ENCODE assay signal across 8 cellular contexts in genomic region chr18:43620936-43621335, GRCh38.
A peak's percentile ranks its signal among the peaks of the same experiment; 100 is the strongest.
DNase-seq lines count a peak whose midpoint lies in the region; ATAC-seq and TF ChIP-seq lines count a peak whose summit lies in the region.

No MANE protein-coding gene starts in this region.

- H2AFZ ChIP-seq in neural progenitor cell (replicated peaks), result no peak overlapping the region

- H3K4me3 ChIP-seq in AG10803 (ENCODE audit: low read length), result no peak overlapping the region
- H3K4me3 ChIP-seq in NT2/D1 (ENCODE audit: insufficient read length, low read depth), result no peak overlapping the region
- H3K4me3 ChIP-seq in neural progenitor cell, result no peak overlapping the region

- TF ChIP-seq CTCF in AG10803 (conservative IDR thresholded peaks at IDR 0.05; ENCODE audit: low read length) (peak; percentile 65), neural progenitor cell (IDR thresholded peaks at IDR 0.05) (peak; percentile 72)

- H3K27me3 ChIP-seq in NT2/D1 (ENCODE audit: insufficient read depth, insufficient read length) (no peaks in the 10 kb centered on the region), neural progenitor cell (no peaks in the 10 kb centered on the region)

- H4K20me1 ChIP-seq in neural progenitor cell (ENCODE audit: low read depth), result no peaks in the 10 kb centered on the region

- H3K36me3 ChIP-seq in NT2/D1 (ENCODE audit: insufficient read depth, insufficient read length, low read length) (no peaks in the 10 kb centered on the region), neural progenitor cell (no peaks in the 10 kb centered on the region)

- no peak for TF ChIP-seq POLR2A in erythroblast (IDR thresholded peaks at IDR 0.05; ENCODE audit: low read length)

- H3K9me3 ChIP-seq in NT2/D1 (ENCODE audit: insufficient read depth, low read length) (no peaks in the 10 kb centered on the region), neural progenitor cell (ENCODE audit: low read depth) (no peaks in the 10 kb centered on the region)

- H3F3A ChIP-seq in neural progenitor cell (ENCODE audit: low read depth), result no peaks in the 10 kb centered on the region

- DNase-seq in AG10803 (ENCODE audit: low read depth) (peak; percentile 20), NT2/D1 (ENCODE audit: low read depth, low spot score) (peak; percentile 3), erythroblast (lab: John Stamatoyannopoulos, UW) (peak; percentile 28 to 51), neural progenitor cell (ENCODE audit: low spot score) (peak; percentile 50)
- DNase-seq in activated T-cell treated with anti-CD3 and anti-CD28 coated beads, Interleukin-2, amount 50 U/mL, for 72 hours, result no peak
- DNase-seq in effector memory CD8-positive, alpha-beta T cell, result no peak

- H3K4me2 ChIP-seq in neural progenitor cell, result no peak overlapping the region

- no peak overlapping the region for H3K4me3 Mint-ChIP-seq in neural progenitor cell
- H3K4me3 Mint-ChIP-seq in activated T-cell treated with anti-CD3 and anti-CD28 coated beads, Interleukin-2, amount 50 U/mL, for 72 hours, result no peak overlapping the region
- H3K4me3 Mint-ChIP-seq in effector memory CD8-positive, alpha-beta T cell, result no peak overlapping the region

- H3K36me3 Mint-ChIP-seq in neural progenitor cell, result no peaks in the 10 kb centered on the region
- no peaks in the 10 kb centered on the region for H3K36me3 Mint-ChIP-seq in activated T-cell treated with anti-CD3 and anti-CD28 coated beads, Interleukin-2, amount 50 U/mL, for 72 hours (ENCODE audit: insufficient read depth in 2 of 2)
- H3K36me3 Mint-ChIP-seq in effector memory CD8-positive, alpha-beta T cell (ENCODE audit: insufficient read depth), result no peaks in the 10 kb centered on the region

- no peak overlapping the region for H3K27ac Mint-ChIP-seq in neural progenitor cell
- H3K27ac Mint-ChIP-seq in activated T-cell treated with anti-CD3 and anti-CD28 coated beads, Interleukin-2, amount 50 U/mL, for 72 hours, result no peak overlapping the region
- no peak overlapping the region for H3K27ac Mint-ChIP-seq in effector memory CD8-positive, alpha-beta T cell

- no peaks in the 10 kb centered on the region for H3K27me3 Mint-ChIP-seq in neural progenitor cell (ENCODE audit: insufficient read depth, low read depth)
- H3K27me3 Mint-ChIP-seq in activated T-cell treated with anti-CD3 and anti-CD28 coated beads, Interleukin-2, amount 50 U/mL, for 72 hours (ENCODE audit: low read depth), result no peaks in the 10 kb centered on the region
- no peaks in the 10 kb centered on the region for H3K27me3 Mint-ChIP-seq in effector memory CD8-positive, alpha-beta T cell

- H3K9me3 Mint-ChIP-seq in neural progenitor cell, result no peaks in the 10 kb centered on the region
- H3K9me3 Mint-ChIP-seq in activated T-cell treated with anti-CD3 and anti-CD28 coated beads, Interleukin-2, amount 50 U/mL, for 72 hours, result no peaks in the 10 kb centered on the region
- no peaks in the 10 kb centered on the region for H3K9me3 Mint-ChIP-seq in effector memory CD8-positive, alpha-beta T cell

- ATAC-seq in GM18520 (IDR thresholded peaks at IDR 0.05; ENCODE audit: unreplicated experiment) (peak; percentile 46), HG03378 (IDR thresholded peaks at IDR 0.05; ENCODE audit: unreplicated experiment) (peak; percentile 88)
- no peak for ATAC-seq in activated T-cell treated with anti-CD3 and anti-CD28 coated beads, Interleukin-2, amount 50 U/mL, for 72 hours (replicated peaks in 1 of 2)
- no peak for ATAC-seq in effector memory CD8-positive, alpha-beta T cell (replicated peaks)

- H3K79me2 ChIP-seq in neural progenitor cell (ENCODE audit: low read depth), result no peaks in the 10 kb centered on the region

- no peak overlapping the region for H3K27ac ChIP-seq in neural progenitor cell

- H3K9ac ChIP-seq in NT2/D1 (ENCODE audit: insufficient read length, low read depth) (no peak overlapping the region), neural progenitor cell (no peak overlapping the region)

- no peaks in the 10 kb centered on the region for H3K4me1 ChIP-seq in NT2/D1 (ENCODE audit: insufficient read depth, insufficient read length)
- H3K4me1 ChIP-seq in neural progenitor cell, result no peaks in the 10 kb centered on the region

- no peaks in the 10 kb centered on the region for H3K4me1 Mint-ChIP-seq in neural progenitor cell
- H3K4me1 Mint-ChIP-seq in activated T-cell treated with anti-CD3 and anti-CD28 coated beads, Interleukin-2, amount 50 U/mL, for 72 hours (ENCODE audit: low read depth), result no peaks in the 10 kb centered on the region
- H3K4me1 Mint-ChIP-seq in effector memory CD8-positive, alpha-beta T cell (ENCODE audit: low read depth in 2 of 2), result no peaks in the 10 kb centered on the region

Comparison
In these comparisons a context has a peak if more than half of its experiments do, and no peak if none do; other contexts are left out.
1. DNase-seq: peak in AG10803 (single experiment), NT2/D1 (single experiment), erythroblast (2 of 2) and neural progenitor cell (single experiment); none in activated T-cell treated with anti-CD3 and anti-CD28 coated beads, Interleukin-2, amount 50 U/mL, for 72 hours (0 of 2) and effector memory CD8-positive, alpha-beta T cell (0 of 3).
2. ATAC-seq: peak in GM18520 (single experiment) and HG03378 (single experiment); none in activated T-cell treated with anti-CD3 and anti-CD28 coated beads, Interleukin-2, amount 50 U/mL, for 72 hours (0 of 2) and effector memory CD8-positive, alpha-beta T cell (single experiment).